Comparison of ENCODE assay signal across 8 cellular contexts in genomic region chr3:46923559-46924350, GRCh38. TPM values are rescaled to one million over a fixed set of nuclear protein-coding genes. Genes with fewer than 3 reads are reported as not detected.
A peak's percentile ranks its signal among the peaks of the same experiment; 100 is the strongest.
DNase-seq lines count a peak whose midpoint lies in the region; ATAC-seq and TF ChIP-seq lines count a peak whose summit lies in the region.

No MANE protein-coding gene starts in this region.

- H3K79me2 ChIP-seq in HCT116 (ENCODE audit: insufficient read depth, low read length) = peaks cover 36% of the 10 kb centered on the region

- peaks cover 10 to 69% (median 26%) of the 10 kb centered on the region in 3 donors for H3K36me3 Mint-ChIP-seq in naive thymus-derived CD8-positive, alpha-beta T cell

- H3K4me3 ChIP-seq in AG10803 (ENCODE audit: low read length) (no peak overlapping the region), HCT116 (replicated peaks in 1 of 2; ENCODE audit: low read depth in 1 of 2, low read length in 2 of 2) (no peak overlapping the region), epithelial cell of proximal tubule (ENCODE audit: low read depth, low read length) (no peak overlapping the region)

- CTCF ChIA-PET in HCT116 (lab: Charles Lee) = interaction anchor here (1.0 to 2.7 kb wide), 5 partner anchors 10 to 400 kb away, joined by 3 to 16 read pairs (median 4); partner anchors contain the start of gene NBEAL2

- peak; percentile 87 for TF ChIP-seq RAD21 in HCT116 (IDR thresholded peaks at IDR 0.05; ENCODE audit: low read depth)

- POLR2A ChIA-PET in HCT116 (lab: Charles Lee) = no interaction called here
- POLR2A ChIA-PET in naive thymus-derived CD8-positive, alpha-beta T cell (lab: Charles Lee) = interaction anchor here (1.4 kb wide), 1 partner anchor 73 kb away, joined by 3 read pairs; no protein-coding TSS in a partner anchor

- no peak overlapping the region for H3K9ac ChIP-seq in HCT116 (ENCODE audit: low read length)

- intact Hi-C loops in HCT116 (cut with micrococcal nuclease) = loop anchor here (1.0 to 5.0 kb wide), 2 partner anchors 75 to 399 kb away; no protein-coding TSS in a partner anchor

- ATAC-seq in HCT116 (peak; percentile 86), GM21360 (IDR thresholded peaks at IDR 0.05; ENCODE audit: unreplicated experiment) (no peak), GM19397 (IDR thresholded peaks at IDR 0.05; ENCODE audit: unreplicated experiment) (no peak)
- peak in 1 of 2 donors; percentile 42 for ATAC-seq in naive thymus-derived CD8-positive, alpha-beta T cell

- RAD21 ChIA-PET in HCT116 (lab: Charles Lee; ENCODE audit: low non-redundant PET in 1 of 2, low total read pairs in 2 of 2, uncharacterized antibody in 2 of 2, unreplicated experiment in 2 of 2) = interaction anchor here in 1 of 2 experiments (0.9 kb wide), 1 partner anchor 23 kb away, joined by 3 read pairs; no protein-coding TSS in a partner anchor

- H3K9me2 ChIP-seq in HCT116 (ENCODE audit: insufficient read depth) = no peaks in the 10 kb centered on the region

- no peaks in the 10 kb centered on the region for H4K20me1 ChIP-seq in HCT116 (ENCODE audit: insufficient read depth)

- H3K4me3 Mint-ChIP-seq in naive thymus-derived CD8-positive, alpha-beta T cell = no peak overlapping the region

- H3K27ac Mint-ChIP-seq in naive thymus-derived CD8-positive, alpha-beta T cell = peak overlapping the region in 9 of 10 donors; percentile 31 to 91 (median 66)

- H3K27me3 ChIP-seq in HCT116 (ENCODE audit: insufficient read depth, low read length) = no peaks in the 10 kb centered on the region

- no peaks in the 10 kb centered on the region for H3K4me1 ChIP-seq in HCT116 (ENCODE audit: control insufficient read depth in 1 of 2, insufficient read depth in 2 of 2, low read length in 2 of 2)

- H3K4me2 ChIP-seq in HCT116 (ENCODE audit: low read length) = no peak overlapping the region

- H3K36me3 ChIP-seq in HCT116 (ENCODE audit: control insufficient read depth in 1 of 2, insufficient read depth in 2 of 2, low read length in 2 of 2) = peaks cover 32 to 58% of the 10 kb centered on the region in 2 experiments

- no peaks in the 10 kb centered on the region for H3K27me3 Mint-ChIP-seq in naive thymus-derived CD8-positive, alpha-beta T cell

- peak; percentile 64 for TF ChIP-seq CTCF in AG10803 (conservative IDR thresholded peaks at IDR 0.05; ENCODE audit: low read length)
- peak; percentile 65 to 95 (median 82) for TF ChIP-seq CTCF in HCT116 (IDR thresholded peaks at IDR 0.05 in 2 of 3, conservative IDR thresholded peaks at IDR 0.05 in 1 of 3; ENCODE audit: borderline replicate concordance in 1 of 3, insufficient read depth in 1 of 3, low read depth in 2 of 3, low read length in 2 of 3)
- TF ChIP-seq CTCF in epithelial cell of proximal tubule (conservative IDR thresholded peaks at IDR 0.05; ENCODE audit: low read depth, low read length) = peak; percentile 76

- no peaks in the 10 kb centered on the region for H3K9me3 ChIP-seq in HCT116 (ENCODE audit: control insufficient read depth in 1 of 2, insufficient read depth in 1 of 2, low read depth in 1 of 2, low read length in 2 of 2)

- no peak overlapping the region for H2AFZ ChIP-seq in HCT116 (ENCODE audit: low read depth, low read length, poor library complexity, severe bottlenecking)

- H3K9me3 Mint-ChIP-seq in naive thymus-derived CD8-positive, alpha-beta T cell = peaks cover 0 to 7% (median 3%) of the 10 kb centered on the region in 9 donors

- no peak overlapping the region for H3K27ac ChIP-seq in HCT116 (ENCODE audit: low read depth, low read length)

- peaks cover 17 to 56% (median 29%) of the 10 kb centered on the region in 4 donors for H3K4me1 Mint-ChIP-seq in naive thymus-derived CD8-positive, alpha-beta T cell

- BruUV-seq in HCT116 (replicated peaks; lab: Mats Ljungman, UMichigan) = no TSS peak

- DNase-seq in AG10803 (ENCODE audit: low read depth) (peak; percentile 21), HCT116 (ENCODE audit: low read depth, low spot score) (no peak), epithelial cell of proximal tubule (ENCODE audit: low read depth) (no peak), NCI-H146 treated with DMSO at 0.1 percent for 48 hours (lab: John Stamatoyannopoulos, UW; ENCODE audit: unreplicated experiment) (no peak)
- peak; percentile 29 for DNase-seq in activated CD4-positive, alpha-beta T cell treated with anti-CD3 and anti-CD28 coated beads, Interleukin-2, amount 50 U/mL, for 1 hour
- peak in 8 of 10 donors; percentile 14 to 67 (median 40) for DNase-seq in naive thymus-derived CD8-positive, alpha-beta T cell

- no peak for TF ChIP-seq POLR2A in HCT116 (IDR thresholded peaks at IDR 0.05; ENCODE audit: borderline replicate concordance, extremely low read depth, insufficient read depth, insufficient read length)

TF ChIP-seq in HCT116, 20 proteins besides CTCF, POLR2A, EP300 and RAD21:
- TF ChIP-seq POLR2AphosphoS5 (IDR thresholded peaks at IDR 0.05; ENCODE audit: low read depth, low read length) (no peak), ZBTB33 (IDR thresholded peaks at IDR 0.05; ENCODE audit: extremely low read depth, insufficient replicate concordance, low read length) (no peak), FOSL1 (IDR thresholded peaks at IDR 0.05; ENCODE audit: low read depth) (no peak), ZNF274 (IDR thresholded peaks at IDR 0.05; ENCODE audit: low read depth, low read length) (no peak), ELF1 (IDR thresholded peaks at IDR 0.05; ENCODE audit: borderline replicate concordance, low read depth) (no peak), SP1 (IDR thresholded peaks at IDR 0.05; ENCODE audit: low read depth) (no peak)

RNA-seq across cellular contexts. Expression of gene PTH1R, which starts 46.2 kb away (rescaled TPM):
- 0.32 TPM for total RNA-seq in HCT116 (2021; ENCODE audit: unreplicated experiment)
- 0.48 and 0.50 TPM in 2 replicates for polyA plus RNA-seq in HCT116 (2012)
- 1.2 and 11.5 TPM in 2 replicates for total RNA-seq in epithelial cell of proximal tubule
- not detected for total RNA-seq in naive thymus-derived CD8-positive, alpha-beta T cell
- polyA plus RNA-seq in naive thymus-derived CD8-positive, alpha-beta T cell = not detected

RNA-seq across cellular contexts. Expression of gene CCDC12, which starts 52.8 kb away (rescaled TPM):
- total RNA-seq in HCT116 (2021; ENCODE audit: unreplicated experiment) = 46.5 TPM
- 53.5 and 55.3 TPM in 2 replicates for polyA plus RNA-seq in HCT116 (2012)
- total RNA-seq in epithelial cell of proximal tubule = 41.9 and 60.3 TPM in 2 replicates
- total RNA-seq in naive thymus-derived CD8-positive, alpha-beta T cell = 10 to 100 TPM; 58.8 to 59.5 TPM
- polyA plus RNA-seq in naive thymus-derived CD8-positive, alpha-beta T cell = 100 to 1,000 TPM in 2 of 3 donors, 10 to 100 TPM in 1; 81.9 to 106 (median 106) TPM

RNA-seq across cellular contexts. Expression of gene NBEAL2, which starts 55.7 kb away (rescaled TPM):
- total RNA-seq in HCT116 (2021; ENCODE audit: unreplicated experiment) (72.9 TPM), epithelial cell of proximal tubule (40.7 and 79.7 TPM in 2 replicates)
- polyA plus RNA-seq in HCT116 (2012) = 55.2 and 61.9 TPM in 2 replicates
- total RNA-seq in naive thymus-derived CD8-positive, alpha-beta T cell = 10 to 100 TPM; 40.7 to 46.0 TPM
- polyA plus RNA-seq in naive thymus-derived CD8-positive, alpha-beta T cell = 1 to 10 TPM in 2 of 3 donors, under 1 TPM in 1; 0.89 to 2.8 (median 1.9) TPM

Comparison
In these comparisons a context has a peak if more than half of its experiments do, and no peak if none do; other contexts are left out.
1. DNase-seq: peak in AG10803 (single experiment), activated CD4-positive, alpha-beta T cell treated with anti-CD3 and anti-CD28 coated beads, Interleukin-2, amount 50 U/mL, for 1 hour (single experiment) and naive thymus-derived CD8-positive, alpha-beta T cell (8 of 10); none in HCT116 (single experiment), epithelial cell of proximal tubule (single experiment) and NCI-H146 treated with DMSO at 0.1 percent for 48 hours (single experiment).
2. Peak in every context shown above with its lines, with median percentiles within 50 percentile points of each other: CTCF ChIP-seq.